24 cellular contexts compared by ENCODE assay signal in the genomic region with DNA sequence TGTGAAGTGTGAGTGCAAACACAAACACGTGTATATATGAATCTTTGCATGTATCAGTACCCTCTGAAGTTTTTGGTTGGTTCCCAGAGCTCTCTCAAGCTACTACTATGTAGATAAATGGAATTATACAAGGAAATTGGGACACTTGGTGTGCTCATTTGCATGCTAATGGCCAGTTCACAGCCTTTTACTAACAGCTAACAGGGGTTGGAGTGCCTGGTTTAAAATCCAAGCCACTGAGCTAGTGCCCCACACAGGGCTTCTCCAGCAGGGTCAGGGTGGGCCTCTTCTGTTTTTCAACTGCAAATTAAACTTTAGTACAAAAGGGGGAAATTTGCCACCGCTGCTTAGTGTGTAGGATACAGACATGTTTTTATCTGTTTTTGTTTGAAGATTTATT.
DNase-seq lines count a peak whose midpoint lies in the region; ATAC-seq and TF ChIP-seq lines count a peak whose summit lies in the region.
"Had no signal": no experiment of that assay in that cellular context is flagged by ENCODE, and none has a peak within 500 bp of the region (broad histone marks: within the 10 kb centered on the region; RNA-seq: fewer than 3 reads in every experiment).

No MANE protein-coding gene starts in this region.

- H3K4me1 ChIP-seq in NT2/D1 (ENCODE audit: insufficient read depth, insufficient read length), result no peaks in the 10 kb centered on the region
- H3K4me1 ChIP-seq in neural progenitor cell, result peaks cover 27% of the 10 kb centered on the region
- no peaks in the 10 kb centered on the region for H3K4me1 ChIP-seq in CD8-positive, alpha-beta memory T cell (ENCODE audit: insufficient read depth, low read length)
- H3K4me1 ChIP-seq: BLaER1 had no signal

- peaks cover 4% of the 10 kb centered on the region for H3K79me2 ChIP-seq in neural progenitor cell (ENCODE audit: low read depth)

- peaks cover 2% of the 10 kb centered on the region for H3K27me3 Mint-ChIP-seq in neural progenitor cell (ENCODE audit: insufficient read depth, low read depth)
- H3K27me3 Mint-ChIP-seq in CD8-positive, alpha-beta memory T cell, result peaks cover 4 to 7% of the 10 kb centered on the region in 2 donors
- H3K27me3 Mint-ChIP-seq in T-cell, result no peaks in the 10 kb centered on the region

- no peak overlapping the region for H3K4me3 Mint-ChIP-seq in neural progenitor cell
- no peak overlapping the region for H3K4me3 Mint-ChIP-seq in CD8-positive, alpha-beta memory T cell
- no peak overlapping the region for H3K4me3 Mint-ChIP-seq in T-cell
- H3K4me3 Mint-ChIP-seq: CD4-positive, CD25-positive, alpha-beta regulatory T cell had no signal

- H3K9ac ChIP-seq in NT2/D1 (ENCODE audit: insufficient read length, low read depth) (no peak overlapping the region), neural progenitor cell (no peak overlapping the region)
- H3K9ac ChIP-seq: BLaER1 had no signal

- H3K27ac ChIP-seq in neural progenitor cell, result peak overlapping the region; percentile 59
- H3K27ac ChIP-seq in CD8-positive, alpha-beta memory T cell (ENCODE audit: low read depth, low read length), result no peak overlapping the region
- H3K27ac ChIP-seq: BLaER1, HL-60, PC-9, SJCRH30 had no signal

- H3K4me1 Mint-ChIP-seq in neural progenitor cell (peaks cover 7% of the 10 kb centered on the region), T-cell (no peaks in the 10 kb centered on the region)
- H3K4me1 Mint-ChIP-seq in CD8-positive, alpha-beta memory T cell, result no peaks in the 10 kb centered on the region
- H3K4me1 Mint-ChIP-seq: CD4-positive, CD25-positive, alpha-beta regulatory T cell had no signal

- no peaks in the 10 kb centered on the region for H3K27me3 ChIP-seq in H7 (ENCODE audit: control insufficient read depth, insufficient read depth, low read length)
- no peaks in the 10 kb centered on the region for H3K27me3 ChIP-seq in NT2/D1 (ENCODE audit: insufficient read depth, insufficient read length)
- no peaks in the 10 kb centered on the region for H3K27me3 ChIP-seq in neural progenitor cell
- no peaks in the 10 kb centered on the region for H3K27me3 ChIP-seq in CD8-positive, alpha-beta memory T cell (ENCODE audit: insufficient read depth, low read length, poor library complexity, severe bottlenecking)
- H3K27me3 ChIP-seq: BLaER1, SJCRH30 had no signal

- H3K4me3 ChIP-seq in H7 (ENCODE audit: insufficient read depth, low read depth, low read length) (no peak overlapping the region), NT2/D1 (ENCODE audit: insufficient read length, low read depth) (no peak overlapping the region), neural progenitor cell (no peak overlapping the region)
- no peak overlapping the region for H3K4me3 ChIP-seq in CD8-positive, alpha-beta memory T cell (ENCODE audit: low read length)
- H3K4me3 ChIP-seq: BLaER1, K562, PC-9, SJCRH30 had no signal

- H3K9me3 ChIP-seq in NT2/D1 (ENCODE audit: insufficient read depth, low read length) (no peaks in the 10 kb centered on the region), neural progenitor cell (ENCODE audit: low read depth) (no peaks in the 10 kb centered on the region)
- no peaks in the 10 kb centered on the region for H3K9me3 ChIP-seq in CD8-positive, alpha-beta memory T cell (ENCODE audit: low read length)
- H3K9me3 ChIP-seq: BLaER1, SJCRH30 had no signal

- peaks cover 55% of the 10 kb centered on the region for H3F3A ChIP-seq in neural progenitor cell (ENCODE audit: low read depth)

- CTCF ChIA-PET in CD8-positive, alpha-beta memory T cell (lab: Charles Lee), result no interaction called here
- CTCF ChIA-PET in T-cell (lab: Charles Lee), result no interaction called here

- H3K36me3 ChIP-seq in H7 (replicated peaks; ENCODE audit: control insufficient read depth, insufficient read depth, low read length) (peaks cover 5% of the 10 kb centered on the region), NT2/D1 (ENCODE audit: insufficient read depth, insufficient read length, low read length) (peaks cover 37% of the 10 kb centered on the region), neural progenitor cell (peaks cover 18% of the 10 kb centered on the region)
- H3K36me3 ChIP-seq in CD8-positive, alpha-beta memory T cell (ENCODE audit: insufficient read depth, low read length), result no peaks in the 10 kb centered on the region

- H3K27ac Mint-ChIP-seq in neural progenitor cell, result no peak overlapping the region
- no peak overlapping the region for H3K27ac Mint-ChIP-seq in CD8-positive, alpha-beta memory T cell
- no peak overlapping the region for H3K27ac Mint-ChIP-seq in T-cell
- H3K27ac Mint-ChIP-seq: CD4-positive, CD25-positive, alpha-beta regulatory T cell had no signal

- H3K9me3 Mint-ChIP-seq in neural progenitor cell, result no peaks in the 10 kb centered on the region
- no peaks in the 10 kb centered on the region for H3K9me3 Mint-ChIP-seq in CD8-positive, alpha-beta memory T cell
- H3K9me3 Mint-ChIP-seq in T-cell, result no peaks in the 10 kb centered on the region
- H3K9me3 Mint-ChIP-seq: CD4-positive, CD25-positive, alpha-beta regulatory T cell had no signal

- ATAC-seq in T-cell (replicated peaks in 1 of 4), result no peak
- ATAC-seq: K562, Right ventricle myocardium inferior, SK-N-SH treated with all-trans-retinoic acid at 6 μM for 48 hours had no signal

- DNase-seq in H7 (peak; percentile 52), NT2/D1 (ENCODE audit: low read depth, low spot score) (peak; percentile 63), iPS DF 4.7 (ENCODE audit: extremely low read depth, low spot score) (peak; percentile 3), neural progenitor cell (ENCODE audit: low spot score) (peak; percentile 16), NCI-H187 treated with DMSO at 0.1 percent for 48 hours (lab: John Stamatoyannopoulos, UW) (no peak), T-cell (no peak)
- no peak for DNase-seq in CD8-positive, alpha-beta memory T cell
- DNase-seq: CD4-positive, CD25-positive, alpha-beta regulatory T cell; HCEC 1CT; Kasumi-1; NCI-H1105; NCI-H1436 treated with DMSO at 0.1 percent for 48 hours; NCI-H1930; NCI-H2107; NCI-H524 treated with DMSO at 0.1 percent for 48 hours; NCI-H82; NK-92 treated with Interleukin-12 subunit alpha and Interleukin-12 subunit beta, amount 100 ng/mL, for 24 hours; PC-9; SJCRH30 had no signal

- no peak for TF ChIP-seq CTCF in neural progenitor cell (IDR thresholded peaks at IDR 0.05)

- H3K4me2 ChIP-seq in neural progenitor cell, result no peak overlapping the region
- H3K4me2 ChIP-seq: BLaER1, PC-9 had no signal

- H2AFZ ChIP-seq in neural progenitor cell (replicated peaks), result no peak overlapping the region
- H2AFZ ChIP-seq: PC-9 had no signal

- peaks cover 13% of the 10 kb centered on the region for H4K20me1 ChIP-seq in neural progenitor cell (ENCODE audit: low read depth)
- H4K20me1 ChIP-seq: BLaER1 had no signal

- POLR2A ChIA-PET in CD8-positive, alpha-beta memory T cell (lab: Charles Lee), result no interaction called here
- POLR2A ChIA-PET in T-cell (lab: Charles Lee), result interaction anchor here in 1 of 2 donors (0.5 kb wide), 1 partner anchor 135 kb away, joined by 6 read pairs; no protein-coding TSS in a partner anchor

- H3K36me3 Mint-ChIP-seq in neural progenitor cell (peaks cover 43% of the 10 kb centered on the region), T-cell (peaks cover 9% of the 10 kb centered on the region)
- peaks cover 0 to 4% (median 2%) of the 10 kb centered on the region in 3 donors for H3K36me3 Mint-ChIP-seq in CD8-positive, alpha-beta memory T cell
- H3K36me3 Mint-ChIP-seq: CD4-positive, CD25-positive, alpha-beta regulatory T cell had no signal

Comparison
In these comparisons a context has a peak if more than half of its experiments do, and no peak if none do; other contexts are left out.
1. DNase-seq: peak in H7 (single experiment), NT2/D1 (single experiment), iPS DF 4.7 (single experiment) and neural progenitor cell (single experiment); none in NCI-H187 treated with DMSO at 0.1 percent for 48 hours (single experiment), CD8-positive, alpha-beta memory T cell (0 of 5) and T-cell (0 of 34).